ENCODE assay signal across 8 cellular contexts in the genomic region with DNA sequence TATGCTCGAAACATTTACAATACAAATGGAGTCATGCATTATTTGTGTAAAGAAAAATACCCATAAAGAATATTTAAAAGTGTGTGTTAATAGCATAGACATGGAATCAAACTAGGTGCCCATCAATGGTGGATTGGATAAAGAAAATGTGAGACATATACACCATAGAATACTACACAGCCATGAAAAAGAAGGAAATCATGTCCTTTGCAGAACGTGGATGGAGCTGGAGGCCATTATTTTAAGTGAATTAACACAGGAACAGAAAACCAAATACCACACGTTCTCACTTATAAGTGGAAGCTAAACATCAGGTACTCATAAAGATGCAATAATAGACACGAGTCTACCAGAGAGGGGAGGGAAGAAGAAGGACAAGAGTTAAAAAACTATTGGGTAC. TPM values are rescaled to one million over a fixed set of nuclear protein-coding genes. Genes with fewer than 3 reads are reported as not detected.
"Had no signal": no experiment of that assay in that cellular context is flagged by ENCODE, and none has a peak within 500 bp of the region (broad histone marks: within the 10 kb centered on the region; RNA-seq: fewer than 3 reads in every experiment).

No MANE protein-coding gene starts in this region.

- FAIRE-seq: G401.6, GM12891, GM12892, GM18507, GM19239 had no signal

- DNase-seq: GDM1, GF-D8 had no signal

RNA-seq across cellular contexts. Expression of gene SMIM23, which starts 22.8 kb away (rescaled TPM):
- total RNA-seq: G401 had no signal
